8 cellular contexts compared by ENCODE assay signal in genomic region chr2:176269319-176270099, GRCh38. TPM values are rescaled to one million over a fixed set of nuclear protein-coding genes. Genes with fewer than 3 reads are reported as not detected.
DNase-seq lines count a peak whose midpoint lies in the region; ATAC-seq and TF ChIP-seq lines count a peak whose summit lies in the region.

Gene MTX2 (plus strand): TSS chr2:176269442. CDS start chr2:176269630, 188 bp downstream.

- CTCF ChIA-PET in activated B cell treated with CpG ODN at 0.5 μM for 24 hours (lab: Charles Lee), result interaction anchor here (1.4 kb wide), 1 partner anchor 185 kb away, joined by 5 read pairs; no protein-coding TSS in a partner anchor

- no peaks in the 10 kb centered on the region for H3K27me3 Mint-ChIP-seq in activated B cell treated with CpG ODN at 0.5 μM for 24 hours

- peak within 1 kb of the TSS; percentile 75 to 90 for H3K4me3 ChIP-seq in cardiac fibroblast (replicated peaks in 1 of 2; ENCODE audit: low read depth in 2 of 2, low read length in 2 of 2)

- no peaks in the 10 kb centered on the region for H3K9me3 Mint-ChIP-seq in activated B cell treated with CpG ODN at 0.5 μM for 24 hours

- peak within 1 kb of the TSS; percentile 87 for H3K27ac Mint-ChIP-seq in activated B cell treated with CpG ODN at 0.5 μM for 24 hours

- H3K36me3 Mint-ChIP-seq in activated B cell treated with CpG ODN at 0.5 μM for 24 hours (ENCODE audit: low read depth), result peaks cover 9% of the 10 kb centered on the region

- ATAC-seq in GM18873 (IDR thresholded peaks at IDR 0.05; ENCODE audit: low FRiP score, unreplicated experiment) (peak; percentile 91), HG03135 (IDR thresholded peaks at IDR 0.05; ENCODE audit: unreplicated experiment) (peak; percentile 96), activated B cell treated with CpG ODN at 0.5 μM for 24 hours (ENCODE audit: low read depth) (peak; percentile 92)

- POLR2A ChIA-PET in activated B cell treated with CpG ODN at 0.5 μM for 24 hours (lab: Charles Lee), result interaction anchor here (1.0 kb wide), 1 partner anchor 61 kb away, joined by 3 read pairs; no protein-coding TSS in a partner anchor

- no peak for TF ChIP-seq CTCF in activated B cell treated with CpG ODN at 0.5 μM for 24 hours (IDR thresholded peaks at IDR 0.05)
- TF ChIP-seq CTCF in cardiac fibroblast (IDR thresholded peaks at IDR 0.05; ENCODE audit: low read depth, low read length), result no peak

- DNase-seq in AG08395 (ENCODE audit: low spot score) (peak; percentile 69), NCI-H2227 treated with DMSO at 0.1 percent for 48 hours (lab: John Stamatoyannopoulos, UW) (peak; percentile 93), activated B cell treated with CpG ODN at 0.5 μM for 24 hours (peak; percentile 73), cardiac fibroblast (ENCODE audit: low read depth in 2 of 2) (peak; percentile 69 to 70), islet precursor cell (peak; percentile 90)
- DNase-seq in stimulated activated CD4-positive, alpha-beta T cell treated with anti-CD3 and anti-CD28 coated beads, Interleukin-15, amount 100 ng/mL, for 1 hour (ENCODE audit: low read depth in 1 of 2, low spot score in 1 of 2), result peak; percentile 43 to 60

- H3K4me1 Mint-ChIP-seq in activated B cell treated with CpG ODN at 0.5 μM for 24 hours, result peaks cover 29% of the 10 kb centered on the region

- peak within 1 kb of the TSS; percentile 98 for H3K4me3 Mint-ChIP-seq in activated B cell treated with CpG ODN at 0.5 μM for 24 hours

- intact Hi-C loops in activated B cell treated with CpG ODN at 0.5 μM for 24 hours (cut with micrococcal nuclease), result loop anchor here (1.0 kb wide), 1 partner anchor 267 kb away; the partner anchor contains the start of gene LNPK

RNA-seq across cellular contexts. Expression of gene MTX2, which starts in this region (rescaled TPM):
- 9.7 and 10.4 TPM in 2 replicates for total RNA-seq in activated B cell treated with CpG ODN at 0.5 μM for 24 hours

Comparison
In these comparisons a context has a peak if more than half of its experiments do, and no peak if none do; other contexts are left out.
1. Peak in every context shown above with its lines: DNase-seq, ATAC-seq and H3K4me3 ChIP-seq.